Comparison of ENCODE assay signal across 1 cellular context in the genomic region with DNA sequence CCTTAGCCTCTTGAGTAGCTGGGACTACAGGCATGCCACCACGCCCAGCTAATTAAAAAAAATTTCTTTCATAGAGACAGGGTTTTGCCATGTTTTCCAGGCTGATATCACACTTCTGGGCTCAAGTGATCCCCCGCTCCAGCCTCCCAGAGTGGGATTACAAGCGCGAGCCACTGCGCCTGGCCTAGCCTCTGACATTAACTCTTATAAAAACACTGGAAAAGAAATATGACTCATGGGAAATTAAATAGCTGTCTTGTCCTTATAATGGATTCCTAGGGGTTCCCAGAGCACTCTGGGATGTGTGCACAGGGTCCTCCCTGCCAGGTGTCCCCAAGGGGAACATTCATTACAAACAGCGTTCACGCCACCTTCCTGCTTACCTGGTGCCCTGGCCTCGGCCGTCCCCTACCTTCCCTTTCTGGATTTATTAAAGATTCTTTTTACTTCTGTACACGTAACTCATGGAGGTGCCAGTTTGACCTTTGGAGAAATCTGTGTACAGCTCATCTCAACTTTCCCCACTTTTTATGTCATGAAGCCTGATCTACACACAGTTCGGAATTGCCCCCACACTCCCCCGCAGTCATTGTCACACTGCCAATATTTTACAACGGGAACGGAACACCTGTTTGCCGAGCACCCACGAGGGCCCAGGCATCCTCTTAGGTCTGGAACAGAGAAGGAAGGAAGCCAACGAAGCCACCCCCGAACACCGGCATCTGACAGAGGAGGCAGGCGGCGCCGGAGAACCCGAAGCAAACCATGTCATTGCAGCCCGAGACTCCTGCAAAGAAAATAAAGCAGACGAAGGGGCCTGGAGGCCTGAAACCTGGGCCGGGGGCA.
TF ChIP-seq lines count a peak whose summit lies in the region.

No MANE protein-coding gene starts in this region.

TF ChIP-seq in SK-N-SH treated with all-trans-retinoic acid at 6 μM for 48 hours, 23 proteins besides CTCF, POLR2A, EP300 and RAD21 (continued from another document):
- TF ChIP-seq, protein P1, sequence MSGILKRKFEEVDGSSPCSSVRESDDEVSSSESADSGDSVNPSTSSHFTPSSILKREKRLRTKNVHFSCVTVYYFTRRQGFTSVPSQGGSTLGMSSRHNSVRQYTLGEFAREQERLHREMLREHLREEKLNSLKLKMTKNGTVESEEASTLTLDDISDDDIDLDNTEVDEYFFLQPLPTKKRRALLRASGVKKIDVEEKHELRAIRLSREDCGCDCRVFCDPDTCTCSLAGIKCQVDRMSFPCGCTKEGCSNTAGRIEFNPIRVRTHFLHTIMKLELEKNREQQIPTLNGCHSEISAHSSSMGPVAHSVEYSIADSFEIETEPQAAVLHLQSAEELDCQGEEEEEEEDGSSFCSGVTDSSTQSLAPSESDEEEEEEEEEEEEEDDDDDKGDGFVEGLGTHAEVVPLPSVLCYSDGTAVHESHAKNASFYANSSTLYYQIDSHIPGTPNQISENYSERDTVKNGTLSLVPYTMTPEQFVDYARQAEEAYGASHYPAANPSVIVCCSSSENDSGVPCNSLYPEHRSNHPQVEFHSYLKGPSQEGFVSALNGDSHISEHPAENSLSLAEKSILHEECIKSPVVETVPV (CRISPR knock-in tag; IDR thresholded peaks at IDR 0.05): no peak
- TF ChIP-seq RARB (CRISPR knock-in tag; IDR thresholded peaks at IDR 0.05) (no peak), ISL1 (CRISPR knock-in tag; IDR thresholded peaks at IDR 0.05) (no peak), TCF4 (CRISPR knock-in tag; IDR thresholded peaks at IDR 0.05; ENCODE audit: borderline replicate concordance) (no peak), ZNF70 (CRISPR knock-in tag; IDR thresholded peaks at IDR 0.05) (no peak), ZNF8 (CRISPR knock-in tag; IDR thresholded peaks at IDR 0.05) (no peak), CSDC2 (CRISPR knock-in tag; IDR thresholded peaks at IDR 0.05) (no peak), TOX (CRISPR knock-in tag; IDR thresholded peaks at IDR 0.05; ENCODE audit: borderline replicate concordance) (no peak), BACH2 (CRISPR knock-in tag; IDR thresholded peaks at IDR 0.05; ENCODE audit: borderline replicate concordance) (no peak), OSR1 (CRISPR knock-in tag; IDR thresholded peaks at IDR 0.05) (no peak), ZC3H10 (CRISPR knock-in tag; IDR thresholded peaks at IDR 0.05) (no peak), SNAI2 (CRISPR knock-in tag; IDR thresholded peaks at IDR 0.05) (no peak), ZNF565 (CRISPR knock-in tag; conservative IDR thresholded peaks at IDR 0.05; ENCODE audit: low read depth) (no peak)
- TF ChIP-seq, protein P2, sequence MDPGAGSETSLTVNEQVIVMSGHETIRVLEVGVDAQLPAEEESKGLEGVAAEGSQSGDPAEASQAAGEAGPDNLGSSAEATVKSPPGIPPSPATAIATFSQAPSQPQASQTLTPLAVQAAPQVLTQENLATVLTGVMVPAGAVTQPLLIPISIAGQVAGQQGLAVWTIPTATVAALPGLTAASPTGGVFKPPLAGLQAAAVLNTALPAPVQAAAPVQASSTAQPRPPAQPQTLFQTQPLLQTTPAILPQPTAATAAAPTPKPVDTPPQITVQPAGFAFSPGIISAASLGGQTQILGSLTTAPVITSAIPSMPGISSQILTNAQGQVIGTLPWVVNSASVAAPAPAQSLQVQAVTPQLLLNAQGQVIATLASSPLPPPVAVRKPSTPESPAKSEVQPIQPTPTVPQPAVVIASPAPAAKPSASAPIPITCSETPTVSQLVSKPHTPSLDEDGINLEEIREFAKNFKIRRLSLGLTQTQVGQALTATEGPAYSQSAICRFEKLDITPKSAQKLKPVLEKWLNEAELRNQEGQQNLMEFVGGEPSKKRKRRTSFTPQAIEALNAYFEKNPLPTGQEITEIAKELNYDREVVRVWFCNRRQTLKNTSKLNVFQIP (CRISPR knock-in tag; IDR thresholded peaks at IDR 0.05; ENCODE audit: borderline replicate concordance, low read depth): no peak
